ENCODE assay signal across 8 cellular contexts in genomic region chr18:22223263-22223960, GRCh38. TPM values are rescaled to one million over a fixed set of nuclear protein-coding genes. Genes with fewer than 3 reads are reported as not detected.
DNase-seq lines count a peak whose midpoint lies in the region; ATAC-seq, FAIRE-seq and TF ChIP-seq lines count a peak whose summit lies in the region.

No MANE protein-coding gene starts in this region.

- H3K27me3 ChIP-seq in K562 (ENCODE audit: control insufficient read depth in 2 of 2, insufficient read depth in 2 of 2, low read length in 2 of 2) = peaks cover 5 to 18% of the 10 kb centered on the region in 2 experiments; a peak in 4 of 5 replicates
- H3K27me3 ChIP-seq in right lobe of liver = no peaks in the 10 kb centered on the region

- H3K27me3 Mint-ChIP-seq in nephron progenitor cell (ENCODE audit: low read depth, poor library complexity) = peaks cover 36% of the 10 kb centered on the region

- 0 out of 2 replicates have a peak, but pooled peaks cover 7% of the 10 kb centered on the region for H4K20me1 ChIP-seq in K562 (replicated peaks; ENCODE audit: control insufficient read depth, insufficient read depth, low read length)

- in situ Hi-C loops in ACHN (cut with HindIII; ENCODE audit: low pct_ligation_motif_present, low pct_unique_long_range_greater_than_20kb, low sequenced_read_pairs) (no loop called here), K562 (cut with MboI) (no loop called here)

- H3K9me1 ChIP-seq in K562 (ENCODE audit: control insufficient read depth, insufficient read depth, low read length) = no peaks in the 10 kb centered on the region

- no peaks in the 10 kb centered on the region for H3K36me3 Mint-ChIP-seq in nephron progenitor cell (ENCODE audit: low read depth)

- POLR2A ChIA-PET in K562 (lab: Yijun Ruan, JAX) = interaction anchor here (1.7 kb wide), 1 partner anchor 10 kb away, joined by 3 read pairs; no protein-coding TSS in a partner anchor

- BruUV-seq in K562 (replicated peaks; lab: Mats Ljungman, UMichigan) = no TSS peak

- H3K27ac Mint-ChIP-seq in nephron progenitor cell = no peak overlapping the region

- 8% methylated on average over 13 of the region's 13 CpGs for WGBS in K562 (ENCODE audit: insufficient coverage, low coverage, missing lambda C conversion rate)
- 43% methylated on average over 9 of the region's 13 CpGs for WGBS in right lobe of liver (ENCODE audit: insufficient coverage, low coverage, low lambda C conversion rate, missing lambda C conversion rate)

- FAIRE-seq in K562 (lab: Jason Lieb, UNC) = peak; percentile 19

- no peak overlapping the region for H3K4me3 Mint-ChIP-seq in nephron progenitor cell

- intact Hi-C loops in K562 (cut with micrococcal nuclease) (no loop called here), right lobe of liver (cut with DNase I) (no loop called here)

- CTCF ChIA-PET in K562 (lab: Yijun Ruan, JAX; ENCODE audit: low intra/inter-chr PET ratio) = no interaction called here

- H3K9me3 ChIP-seq in K562 (replicated peaks; ENCODE audit: control insufficient read depth, insufficient read depth, low read depth, low read length) = no peaks in the 10 kb centered on the region
- H3K9me3 ChIP-seq in right lobe of liver = no peaks in the 10 kb centered on the region

- no peak for TF ChIP-seq RAD21 in K562 (CRISPR knock-in tag; conservative IDR thresholded peaks at IDR 0.05 in 1 of 2, IDR thresholded peaks at IDR 0.05 in 1 of 2)

- ATAC-seq in K562 = peak; percentile 97
- peak; percentile 23 to 95 (median 42) for ATAC-seq in right lobe of liver
- no peak for ATAC-seq in GM19455 (IDR thresholded peaks at IDR 0.05; ENCODE audit: unreplicated experiment)
- ATAC-seq in GM18858 (IDR thresholded peaks at IDR 0.05; ENCODE audit: unreplicated experiment) = no peak

- H3K4me2 ChIP-seq in K562 (ENCODE audit: insufficient read depth, low read length) = no peak overlapping the region

- no peaks in the 10 kb centered on the region for H3K9me3 Mint-ChIP-seq in nephron progenitor cell

- H3K4me1 ChIP-seq in K562 (replicated peaks in 1 of 2; ENCODE audit: control insufficient read depth in 2 of 2, insufficient read depth in 2 of 2, low read length in 2 of 2) (0 out of 5 replicates have a peak, but pooled peaks cover 0 to 2% of the 10 kb centered on the region in 2 experiments), right lobe of liver (no peaks in the 10 kb centered on the region)

- TF ChIP-seq EP300 in K562 (IDR thresholded peaks at IDR 0.05; ENCODE audit: low read length) = no peak

- H3K4me3 ChIP-seq in K562 = no peak overlapping the region
- no peak overlapping the region for H3K4me3 ChIP-seq in right lobe of liver

- H3K4me1 Mint-ChIP-seq in nephron progenitor cell = peaks cover 5% of the 10 kb centered on the region

- DNase-seq in ACHN = peak; percentile 95
- DNase-seq in HT-29 (ENCODE audit: low spot score) = peak; percentile 82
- peak; percentile 63 to 65 (median 64) for DNase-seq in K562 (ENCODE audit: extremely low read depth in 1 of 4, low spot score in 3 of 4)
- DNase-seq in right lobe of liver = peak in 1 of 3 donors; percentile 72
- DNase-seq in nephron progenitor cell = no peak
- DNase-seq in NCI-H1694 treated with DMSO at 0.1 percent for 48 hours (lab: John Stamatoyannopoulos, UW) = no peak

- H3K79me2 ChIP-seq in K562 (ENCODE audit: control insufficient read depth, insufficient read depth, low read length) = no peaks in the 10 kb centered on the region

- H3K36me3 ChIP-seq in K562 (ENCODE audit: control insufficient read depth, insufficient read depth, low read length) = no peaks in the 10 kb centered on the region
- H3K36me3 ChIP-seq in right lobe of liver = no peaks in the 10 kb centered on the region

- no peak overlapping the region for H3K9ac ChIP-seq in K562 (ENCODE audit: insufficient read depth in 1 of 2, low read depth in 2 of 2, low read length in 2 of 2)

- no peak overlapping the region for H3K27ac ChIP-seq in K562 (ENCODE audit: extremely low read depth, low read depth, low read length)
- H3K27ac ChIP-seq in right lobe of liver = no peak overlapping the region

- no peak overlapping the region for H2AFZ ChIP-seq in K562 (ENCODE audit: low read depth, low read length)

- TF ChIP-seq CTCF in K562 (IDR thresholded peaks at IDR 0.05 in 2 of 3, conservative IDR thresholded peaks at IDR 0.05 in 1 of 3; ENCODE audit: insufficient read depth in 2 of 3, low read depth in 1 of 3, low read length in 3 of 3) = no peak
- no peak for TF ChIP-seq CTCF in right lobe of liver (IDR thresholded peaks at IDR 0.05)
- TF ChIP-seq CTCF in nephron progenitor cell (IDR thresholded peaks at IDR 0.05) = no peak

- no peak for TF ChIP-seq POLR2A in K562 (conservative IDR thresholded peaks at IDR 0.05)
- no peak for TF ChIP-seq POLR2A in right lobe of liver (IDR thresholded peaks at IDR 0.05)

TF ChIP-seq in K562, 482 proteins besides CTCF, POLR2A, EP300 and RAD21 (continues in another document):
- TF ChIP-seq RBFOX2 (IDR thresholded peaks at IDR 0.05; ENCODE audit: low read depth, low read length) = no peak
- TF ChIP-seq COPS2 (conservative IDR thresholded peaks at IDR 0.05) = no peak
- TF ChIP-seq RBM39 (optimal IDR thresholded peaks at IDR 0.05; ENCODE audit: low read depth, low read length) = no peak
- TF ChIP-seq BMI1 (IDR thresholded peaks at IDR 0.05; ENCODE audit: low read length) = no peak
- no peak for TF ChIP-seq ZNF263 (CRISPR knock-in tag; IDR thresholded peaks at IDR 0.05; ENCODE audit: borderline replicate concordance)
- TF ChIP-seq MYNN (IDR thresholded peaks at IDR 0.05) = no peak
- TF ChIP-seq MYNN (CRISPR knock-in tag; IDR thresholded peaks at IDR 0.05) = no peak
- no peak for TF ChIP-seq POLR2B (IDR thresholded peaks at IDR 0.05; ENCODE audit: low read depth, partially characterized antibody)

RNA-seq across cellular contexts. Expression of gene GATA6, which starts 54.0 kb away (rescaled TPM):
- total RNA-seq in HT-29 (2014; rRNA removed; shearing (Covaris generic)) = 66.5 and 73.8 TPM in 2 replicates
- 0.09 TPM in 1 of 2 replicates, not detected in the other for total RNA-seq in K562 (2011; cell fraction: chromatin; rRNA removed; ENCODE audit: low replicate concordance)
- 0.13 and 0.17 TPM in 2 replicates for total RNA-seq in K562 (2011; cell fraction: nucleolus; rRNA removed)
- not detected in 2 replicates for total RNA-seq in K562 (2011; cell fraction: nucleoplasm; rRNA removed)
- total RNA-seq in K562 (2014; rRNA removed) = 0.16 and 0.18 TPM in 2 replicates
- total RNA-seq in K562 (2014; rRNA removed; fragmentation: Illumina TruSeq; extraction: Trizol) = not detected in 2 replicates
- total RNA-seq in K562 (2015; rRNA removed; fragmentation: Illumina TruSeq; extraction: Trizol) = not detected in 2 replicates
- total RNA-seq in K562 (2021) = 0.24 and 0.29 TPM in 2 replicates
- 0.12 TPM in 1 of 2 replicates, not detected in the other for polyA plus RNA-seq in K562 (2011; rRNA removed)
- polyA plus RNA-seq in K562 (2011; cell fraction: cytosol; rRNA removed) = 0.06 and 0.09 TPM in 2 replicates
- polyA plus RNA-seq in K562 (2011; cell fraction: nucleus; rRNA removed) = 0.07 and 0.20 TPM in 2 replicates
- 0.05 and 0.10 TPM in 2 replicates for polyA plus RNA-seq in K562 (2012)
- 0.06 TPM in 1 of 2 replicates, not detected in the other for polyA plus RNA-seq in K562 (2014; fragmentation: Illumina TruSeq; extraction: Trizol)
- under 1 TPM in 1 of 2 experiments, not detected in 1; 0.01 TPM for polyA plus RNA-seq in K562 (2014; fragmentation: Nextera tagmentation; extraction: Ambion mirVana)
- polyA plus RNA-seq in K562 (2014; rRNA removed) = 0.13 TPM in 1 of 2 replicates, not detected in the other
- polyA minus RNA-seq in K562 (2011; rRNA and poly(A)+ RNA removed) = 0.15 TPM in 1 of 2 replicates, not detected in the other
- 0.64 TPM in 1 of 2 replicates, not detected in the other for polyA minus RNA-seq in K562 (2011; cell fraction: cytosol; rRNA and poly(A)+ RNA removed)
- 0.13 and 0.22 TPM in 2 replicates for polyA minus RNA-seq in K562 (2011; cell fraction: nucleus; rRNA and poly(A)+ RNA removed)
- total RNA-seq in right lobe of liver = 10 to 100 TPM in 3 of 6 experiments, 1 to 10 TPM in 3; 8.0 to 14.0 (median 9.5) TPM

Comparison
In these comparisons a context has a peak if more than half of its experiments do, and no peak if none do; other contexts are left out.
1. DNase-seq: peak in ACHN (single experiment), HT-29 (single experiment) and K562 (4 of 4); none in nephron progenitor cell (single experiment) and NCI-H1694 treated with DMSO at 0.1 percent for 48 hours (single experiment).
2. ATAC-seq: peak in K562 (single experiment) and right lobe of liver (4 of 4); none in GM19455 (single experiment) and GM18858 (single experiment).
3. RNA of gene GATA6, which starts 54.0 kb away (total RNA-seq): 66.5 to 73.8 TPM in HT-29 and 8.0 to 14.0 TPM in right lobe of liver; 0.09 to 0.29 TPM in K562; every median in the first group is over 4 times any median in the second.